Comparison of ENCODE assay signal across 35 cellular contexts in genomic region chr5:77104813-77105212, GRCh38.
"Had no signal": no experiment of that assay in that cellular context is flagged by ENCODE, and none has a peak within 500 bp of the region (broad histone marks: within the 10 kb centered on the region; RNA-seq: fewer than 3 reads in every experiment).

No MANE protein-coding gene starts in this region.

- H3K9me3 ChIP-seq: MG63 had no signal

- DNase-seq: Karpas-422, Kasumi-1, KBM-7, KG1, MG63, MM.1S, MV-4-11, NCI-H1048, NCI-H1092, NCI-H1092 treated with DMSO at 0.1 percent for 48 hours, NCI-H1105, NCI-H1105 treated with DMSO at 0.1 percent for 48 hours, NCI-H1417, NCI-H1417 treated with DMSO at 0.1 percent for 48 hours, NCI-H1436, NCI-H1436 treated with DMSO at 0.1 percent for 48 hours, NCI-H146, NCI-H1694, NCI-H1694 treated with DMSO at 0.1 percent for 48 hours, NCI-H187, NCI-H187 treated with DMSO at 0.1 percent for 48 hours, NCI-H1930, NCI-H2029, NCI-H2029 treated with DMSO at 0.1 percent for 48 hours, NCI-H2081, NCI-H2081 treated with DMSO at 0.1 percent for 48 hours, NCI-H2107, NCI-H2171, NCI-H2171 treated with DMSO at 0.1 percent for 48 hours, NCI-H2227 treated with DMSO at 0.1 percent for 48 hours, NCI-H226, NCI-H345, NCI-H446, NCI-H446 treated with DMSO at 0.1 percent for 48 hours had no signal

- H3K4me3 ChIP-seq: MG63 had no signal

- H3K27ac ChIP-seq: KMS-11 had no signal

- H3K36me3 ChIP-seq: MG63 had no signal

- H3K27me3 ChIP-seq: MG63 had no signal
